Comparison of ENCODE assay signal across 14 cellular contexts in genomic region chr15:82056900-82057825, GRCh38. TPM values are rescaled to one million over a fixed set of nuclear protein-coding genes. Genes with fewer than 3 reads are reported as not detected.
DNase-seq lines count a peak whose midpoint lies in the region; ATAC-seq and TF ChIP-seq lines count a peak whose summit lies in the region.
"Had no signal": no experiment of that assay in that cellular context is flagged by ENCODE, and none has a peak within 500 bp of the region (broad histone marks: within the 10 kb centered on the region; RNA-seq: fewer than 3 reads in every experiment).

No MANE protein-coding gene starts in this region.

- H3K4me1 Mint-ChIP-seq in mesothelial cell of epicardium: peaks cover 17% of the 10 kb centered on the region

- no peak for ATAC-seq in upper lobe of right lung
- ATAC-seq: PC-3 had no signal

- no peak overlapping the region for H3K27ac Mint-ChIP-seq in mesothelial cell of epicardium

- TF ChIP-seq CTCF in mesothelial cell of epicardium (IDR thresholded peaks at IDR 0.05; ENCODE audit: unreplicated experiment) (no peak), upper lobe of right lung (IDR thresholded peaks at IDR 0.05) (no peak)

- H3K27ac ChIP-seq in upper lobe of right lung: no peak overlapping the region
- H3K27ac ChIP-seq: 22Rv1, BLaER1 had no signal

- H3K27me3 ChIP-seq in iPS-15b (ENCODE audit: control insufficient read depth, insufficient read depth, low read length) (peaks cover 73% of the 10 kb centered on the region), upper lobe of right lung (peaks cover 82% of the 10 kb centered on the region)
- H3K27me3 ChIP-seq: BLaER1 had no signal

- H3K4me1 ChIP-seq in iPS-15b (ENCODE audit: control insufficient read depth, insufficient read depth, low read length) (peaks cover 17% of the 10 kb centered on the region), upper lobe of right lung (no peaks in the 10 kb centered on the region)

- no peak overlapping the region for H3K4me3 Mint-ChIP-seq in mesothelial cell of epicardium

- peak overlapping the region; percentile 39 for H3K4me3 ChIP-seq in iPS-15b (ENCODE audit: low read depth, low read length)
- H3K4me3 ChIP-seq in upper lobe of right lung: no peak overlapping the region
- H3K4me3 ChIP-seq: BLaER1 had no signal

- H3K36me3 Mint-ChIP-seq in mesothelial cell of epicardium: no peaks in the 10 kb centered on the region

- H3K9ac ChIP-seq in iPS-15b (ENCODE audit: low read depth, low read length): no peak overlapping the region
- H3K9ac ChIP-seq: BLaER1 had no signal

- H3K9me3 ChIP-seq in iPS-15b (ENCODE audit: control insufficient read depth, insufficient read depth, low read length) (no peaks in the 10 kb centered on the region), upper lobe of right lung (no peaks in the 10 kb centered on the region)
- H3K9me3 ChIP-seq: BLaER1 had no signal

- peaks cover 89% of the 10 kb centered on the region for H3K27me3 Mint-ChIP-seq in mesothelial cell of epicardium (ENCODE audit: low read depth)

- no peaks in the 10 kb centered on the region for H3K36me3 ChIP-seq in iPS-15b (ENCODE audit: control insufficient read depth, insufficient read depth, low read length)
- no peaks in the 10 kb centered on the region for H3K36me3 ChIP-seq in upper lobe of right lung
- H3K36me3 ChIP-seq: BLaER1 had no signal

- DNase-seq in NCI-H1417 (lab: John Stamatoyannopoulos, UW): peak in 2 of 3 experiments; percentile 33 to 74
- no peak for DNase-seq in NCI-H1417 treated with DMSO at 0.1 percent for 48 hours (lab: John Stamatoyannopoulos, UW)
- DNase-seq in NCI-H2227 treated with DMSO at 0.1 percent for 48 hours (lab: John Stamatoyannopoulos, UW): peak; percentile 25
- peak; percentile 43 for DNase-seq in retina
- no peak for DNase-seq in mesothelial cell of epicardium (ENCODE audit: low spot score in 2 of 2, unreplicated experiment in 2 of 2)
- no peak for DNase-seq in upper lobe of right lung
- DNase-seq in NCI-H2196 (lab: John Stamatoyannopoulos, UW; ENCODE audit: unreplicated experiment): no peak
- DNase-seq: DMS 273 treated with DMSO at 0.1 percent for 48 hours, NCI-H2107, NCI-H510A treated with DMSO at 0.1 percent for 48 hours, PC-3 had no signal

- intact Hi-C loops in upper lobe of right lung (cut with DNase I): no loop called here

- H3K9me3 Mint-ChIP-seq in mesothelial cell of epicardium: no peaks in the 10 kb centered on the region

RNA-seq across cellular contexts. Expression of gene MEX3B, which starts 11.3 kb away (rescaled TPM):
- 29.8 to 31.9 TPM (median 30.8 TPM) in 3 replicates for total RNA-seq in mesothelial cell of epicardium
- total RNA-seq in upper lobe of right lung: 1.9 TPM

Comparison
In these comparisons a context has a peak if more than half of its experiments do, and no peak if none do; other contexts are left out.
1. DNase-seq: peak in NCI-H1417 (2 of 3), NCI-H2227 treated with DMSO at 0.1 percent for 48 hours (single experiment) and retina (single experiment); none in NCI-H1417 treated with DMSO at 0.1 percent for 48 hours (single experiment), mesothelial cell of epicardium (0 of 2), upper lobe of right lung (single experiment) and NCI-H2196 (single experiment).
2. RNA of gene MEX3B, which starts 11.3 kb away (total RNA-seq): 29.8 to 31.9 TPM in mesothelial cell of epicardium; 1.9 TPM in upper lobe of right lung (single experiment); every median in the first group is over 10 times any median in the second.